In genomic region chr20:61320617-61321200, GRCh38 we compare ENCODE assay signal across 2 cellular contexts.
TF ChIP-seq lines count a peak whose summit lies in the region.

No MANE protein-coding gene starts in this region.

TF ChIP-seq in GM23338, 12 proteins besides CTCF, POLR2A, EP300 and RAD21 (continued from another document):
- TF ChIP-seq, protein P1, sequence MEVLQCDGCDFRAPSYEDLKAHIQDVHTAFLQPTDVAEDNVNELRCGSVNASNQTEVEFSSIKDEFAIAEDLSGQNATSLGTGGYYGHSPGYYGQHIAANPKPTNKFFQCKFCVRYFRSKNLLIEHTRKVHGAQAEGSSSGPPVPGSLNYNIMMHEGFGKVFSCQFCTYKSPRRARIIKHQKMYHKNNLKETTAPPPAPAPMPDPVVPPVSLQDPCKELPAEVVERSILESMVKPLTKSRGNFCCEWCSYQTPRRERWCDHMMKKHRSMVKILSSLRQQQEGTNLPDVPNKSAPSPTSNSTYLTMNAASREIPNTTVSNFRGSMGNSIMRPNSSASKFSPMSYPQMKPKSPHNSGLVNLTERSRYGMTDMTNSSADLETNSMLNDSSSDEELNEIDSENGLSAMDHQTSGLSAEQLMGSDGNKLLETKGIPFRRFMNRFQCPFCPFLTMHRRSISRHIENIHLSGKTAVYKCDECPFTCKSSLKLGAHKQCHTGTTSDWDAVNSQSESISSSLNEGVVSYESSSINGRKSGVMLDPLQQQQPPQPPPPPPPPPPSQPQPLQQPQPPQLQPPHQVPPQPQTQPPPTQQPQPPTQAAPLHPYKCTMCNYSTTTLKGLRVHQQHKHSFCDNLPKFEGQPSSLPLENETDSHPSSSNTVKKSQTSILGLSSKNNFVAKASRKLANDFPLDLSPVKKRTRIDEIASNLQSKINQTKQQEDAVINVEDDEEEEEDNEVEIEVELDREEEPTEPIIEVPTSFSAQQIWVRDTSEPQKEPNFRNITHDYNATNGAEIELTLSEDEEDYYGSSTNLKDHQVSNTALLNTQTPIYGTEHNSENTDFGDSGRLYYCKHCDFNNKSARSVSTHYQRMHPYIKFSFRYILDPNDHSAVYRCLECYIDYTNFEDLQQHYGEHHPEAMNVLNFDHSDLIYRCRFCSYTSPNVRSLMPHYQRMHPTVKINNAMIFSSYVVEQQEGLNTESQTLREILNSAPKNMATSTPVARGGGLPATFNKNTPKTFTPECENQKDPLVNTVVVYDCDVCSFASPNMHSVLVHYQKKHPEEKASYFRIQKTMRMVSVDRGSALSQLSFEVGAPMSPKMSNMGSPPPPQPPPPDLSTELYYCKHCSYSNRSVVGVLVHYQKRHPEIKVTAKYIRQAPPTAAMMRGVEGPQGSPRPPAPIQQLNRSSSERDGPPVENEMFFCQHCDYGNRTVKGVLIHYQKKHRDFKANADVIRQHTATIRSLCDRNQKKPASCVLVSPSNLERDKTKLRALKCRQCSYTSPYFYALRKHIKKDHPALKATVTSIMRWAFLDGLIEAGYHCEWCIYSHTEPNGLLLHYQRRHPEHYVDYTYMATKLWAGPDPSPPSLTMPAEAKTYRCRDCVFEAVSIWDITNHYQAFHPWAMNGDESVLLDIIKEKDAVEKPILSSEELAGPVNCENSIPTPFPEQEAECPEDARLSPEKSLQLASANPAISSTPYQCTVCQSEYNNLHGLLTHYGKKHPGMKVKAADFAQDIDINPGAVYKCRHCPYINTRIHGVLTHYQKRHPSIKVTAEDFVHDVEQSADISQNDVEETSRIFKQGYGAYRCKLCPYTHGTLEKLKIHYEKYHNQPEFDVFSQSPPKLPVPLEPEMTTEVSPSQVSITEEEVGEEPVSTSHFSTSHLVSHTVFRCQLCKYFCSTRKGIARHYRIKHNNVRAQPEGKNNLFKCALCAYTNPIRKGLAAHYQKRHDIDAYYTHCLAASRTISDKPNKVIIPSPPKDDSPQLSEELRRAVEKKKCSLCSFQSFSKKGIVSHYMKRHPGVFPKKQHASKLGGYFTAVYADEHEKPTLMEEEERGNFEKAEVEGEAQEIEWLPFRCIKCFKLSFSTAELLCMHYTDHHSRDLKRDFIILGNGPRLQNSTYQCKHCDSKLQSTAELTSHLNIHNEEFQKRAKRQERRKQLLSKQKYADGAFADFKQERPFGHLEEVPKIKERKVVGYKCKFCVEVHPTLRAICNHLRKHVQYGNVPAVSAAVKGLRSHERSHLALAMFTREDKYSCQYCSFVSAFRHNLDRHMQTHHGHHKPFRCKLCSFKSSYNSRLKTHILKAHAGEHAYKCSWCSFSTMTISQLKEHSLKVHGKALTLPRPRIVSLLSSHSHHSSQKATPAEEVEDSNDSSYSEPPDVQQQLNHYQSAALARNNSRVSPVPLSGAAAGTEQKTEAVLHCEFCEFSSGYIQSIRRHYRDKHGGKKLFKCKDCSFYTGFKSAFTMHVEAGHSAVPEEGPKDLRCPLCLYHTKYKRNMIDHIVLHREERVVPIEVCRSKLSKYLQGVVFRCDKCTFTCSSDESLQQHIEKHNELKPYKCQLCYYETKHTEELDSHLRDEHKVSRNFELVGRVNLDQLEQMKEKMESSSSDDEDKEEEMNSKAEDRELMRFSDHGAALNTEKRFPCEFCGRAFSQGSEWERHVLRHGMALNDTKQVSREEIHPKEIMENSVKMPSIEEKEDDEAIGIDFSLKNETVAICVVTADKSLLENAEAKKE (CRISPR knock-in tag; IDR thresholded peaks at IDR 0.05) = no peak
- TF ChIP-seq REST (IDR thresholded peaks at IDR 0.05; ENCODE audit: unreplicated experiment) = no peak
- TF ChIP-seq STAT1 (IDR thresholded peaks at IDR 0.05; ENCODE audit: unreplicated experiment) = no peak
- TF ChIP-seq EZH2 (IDR thresholded peaks at IDR 0.05; ENCODE audit: low read depth, unreplicated experiment) = no peak
- no peak for TF ChIP-seq ZNF331 (CRISPR knock-in tag; IDR thresholded peaks at IDR 0.05; ENCODE audit: low read depth)
- TF ChIP-seq ZNF114 (CRISPR knock-in tag; IDR thresholded peaks at IDR 0.05) = no peak
- no peak for TF ChIP-seq EZH2phosphoT487 (IDR thresholded peaks at IDR 0.05; ENCODE audit: unreplicated experiment)
- no peak for TF ChIP-seq POLR2AphosphoS5 (IDR thresholded peaks at IDR 0.05; ENCODE audit: low read depth)

TF ChIP-seq in WTC11, 78 proteins besides CTCF, POLR2A, EP300 and RAD21 (continued from another document):
- no peak for TF ChIP-seq STAT6 (CRISPR knock-in tag; conservative IDR thresholded peaks at IDR 0.05; ENCODE audit: low read depth)
- no peak for TF ChIP-seq ERG (CRISPR knock-in tag; IDR thresholded peaks at IDR 0.05)
- TF ChIP-seq RORB (CRISPR knock-in tag; IDR thresholded peaks at IDR 0.05) = no peak
- TF ChIP-seq E2F4 (CRISPR knock-in tag; IDR thresholded peaks at IDR 0.05; ENCODE audit: borderline replicate concordance, low read depth) = no peak
- TF ChIP-seq GRHL2 (CRISPR knock-in tag; IDR thresholded peaks at IDR 0.05; ENCODE audit: insufficient replicate concordance, severe bottlenecking) = no peak
- TF ChIP-seq NR3C1 (CRISPR knock-in tag; conservative IDR thresholded peaks at IDR 0.05; ENCODE audit: low read depth) = no peak
- no peak for TF ChIP-seq E2F5 (CRISPR knock-in tag; IDR thresholded peaks at IDR 0.05)
- no peak for TF ChIP-seq ESRRA (CRISPR knock-in tag; IDR thresholded peaks at IDR 0.05; ENCODE audit: borderline replicate concordance)
- no peak for TF ChIP-seq MYBL2 (CRISPR knock-in tag; IDR thresholded peaks at IDR 0.05)
- no peak for TF ChIP-seq FOXK1 (CRISPR knock-in tag; IDR thresholded peaks at IDR 0.05)
